1 cellular context compared by ENCODE assay signal in genomic region chr9:114481789-114482188, GRCh38.
A peak's percentile ranks its signal among the peaks of the same experiment; 100 is the strongest.
TF ChIP-seq lines count a peak whose summit lies in the region.

No MANE protein-coding gene starts in this region.

TF ChIP-seq in HepG2, 621 proteins besides CTCF, POLR2A, EP300 and RAD21:
- TF ChIP-seq ZKSCAN1 (IDR thresholded peaks at IDR 0.05; ENCODE audit: low read length) (peak; percentile 91), ZMYM4 (CRISPR knock-in tag; IDR thresholded peaks at IDR 0.05) (no peak)
